Comparison of ENCODE assay signal across 26 cellular contexts in the genomic region with DNA sequence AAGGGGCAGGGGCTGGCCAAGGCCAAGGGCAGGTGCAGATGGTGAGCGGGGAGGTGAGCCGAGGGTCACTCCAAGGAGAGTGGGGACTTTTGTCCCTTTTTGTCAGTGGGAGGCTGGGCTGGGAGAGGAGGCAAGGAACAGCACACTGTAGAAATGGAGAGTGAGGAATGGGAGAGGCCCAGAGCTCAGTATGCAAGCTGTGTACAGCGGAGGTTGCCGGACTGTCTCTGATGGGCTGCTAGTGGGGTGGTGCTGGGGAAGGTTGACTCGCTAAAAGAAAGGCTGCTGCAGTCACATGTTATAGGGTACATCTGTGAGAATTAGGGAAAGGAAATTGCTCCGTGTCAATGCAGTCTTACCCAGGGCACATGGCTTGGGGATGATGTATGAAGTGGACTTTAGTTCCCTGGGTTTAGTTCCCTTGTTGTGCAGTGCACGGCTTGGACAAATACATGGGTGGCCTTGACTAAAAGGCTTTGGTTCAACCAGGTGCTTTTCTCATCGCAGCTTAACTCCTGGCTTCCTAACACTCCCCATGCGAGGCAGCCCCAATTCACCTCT.
"Had no signal": no experiment of that assay in that cellular context is flagged by ENCODE, and none has a peak within 500 bp of the region (broad histone marks: within the 10 kb centered on the region; RNA-seq: fewer than 3 reads in every experiment).

No MANE protein-coding gene starts in this region.

- H3K4me1 ChIP-seq: left ventricle myocardium inferior, tibial nerve, vagina had no signal

- H3K27me3 ChIP-seq: heart right ventricle, hepatocyte, ovary, right atrium auricular region, tibial nerve, vagina had no signal

- H3K4me1 Mint-ChIP-seq: naive B cell; stimulated activated memory B cell treated with anti-CD40 and anti-IgM and Interleukin-4, amounts not matched to agents 10 μg/mL and 1 μg/mL and 100 μg/mL, for 72 hours; stimulated activated naive CD8-positive, alpha-beta T cell treated with anti-CD3 and anti-CD28 coated beads, Interleukin-15, amount 100 ng/mL, for 72 hours had no signal

- DNase-seq: heart right ventricle; islet precursor cell; left ventricle myocardium inferior; mesendoderm; naive B cell; ovary; stimulated activated CD4-positive, alpha-beta T cell treated with anti-CD3 and anti-CD28 coated beads, Interleukin-12 subunit alpha, Interleukin-12 subunit beta, amount 100 ng/mL, for 4 hours; stimulated activated CD4-positive, alpha-beta T cell treated with anti-CD3 and anti-CD28 coated beads, Interleukin-15, amount 100 ng/mL, for 24 hours; stimulated activated CD4-positive, alpha-beta T cell treated with anti-CD3 and anti-CD28 coated beads, Interleukin-2, amount 100 ng/mL, for 24 hours; stimulated activated CD4-positive, alpha-beta T cell treated with anti-CD3 and anti-CD28 coated beads, Interleukin-4, amount 100 ng/mL, for 24 hours; stimulated activated CD8-positive, alpha-beta memory T cell treated with anti-CD3 and anti-CD28 coated beads, Interleukin-4, amount 100 ng/mL, for 48 hours; stimulated activated naive CD4-positive, alpha-beta T cell treated with Interleukin-2 at 50 U/mL for 16 hours; stimulated activated naive CD8-positive, alpha-beta T cell treated with anti-CD3 and anti-CD28 coated beads, Interleukin-15, amount 100 ng/mL, for 72 hours; substantia nigra had no signal

- H3K4me2 ChIP-seq: hepatocyte had no signal

- H3K27me3 Mint-ChIP-seq: naive B cell; natural killer cell treated with Interleukin-12 subunit alpha and Interleukin-12 subunit beta and Interleukin-15 and Interleukin-18, amount 100 ng/mL, for 72 hours; progenitor cell of endocrine pancreas; stimulated activated memory B cell treated with anti-CD40 and anti-IgM and Interleukin-4, amounts not matched to agents 10 μg/mL and 1 μg/mL and 100 μg/mL, for 72 hours; stimulated activated naive CD8-positive, alpha-beta T cell treated with anti-CD3 and anti-CD28 coated beads, Interleukin-15, amount 100 ng/mL, for 72 hours; type B pancreatic cell had no signal

- H3K36me3 ChIP-seq: heart right ventricle, ovary, right atrium auricular region, vagina had no signal

- H3K4me3 Mint-ChIP-seq: mesothelial cell of epicardium; naive B cell; natural killer cell treated with Interleukin-12 subunit alpha and Interleukin-12 subunit beta and Interleukin-15 and Interleukin-18, amount 100 ng/mL, for 72 hours; stimulated activated memory B cell treated with anti-CD40 and anti-IgM and Interleukin-4, amounts not matched to agents 10 μg/mL and 1 μg/mL and 100 μg/mL, for 72 hours; stimulated activated naive CD8-positive, alpha-beta T cell treated with anti-CD3 and anti-CD28 coated beads, Interleukin-15, amount 100 ng/mL, for 72 hours; type B pancreatic cell had no signal

- ATAC-seq: heart right ventricle; natural killer cell treated with Interleukin-12 subunit alpha and Interleukin-12 subunit beta and Interleukin-15 and Interleukin-18, amount 100 ng/mL, for 72 hours; sciatic nerve; stimulated activated memory B cell treated with anti-CD40 and anti-IgM and Interleukin-4, amounts not matched to agents 10 μg/mL and 1 μg/mL and 100 μg/mL, for 72 hours; stimulated activated naive CD8-positive, alpha-beta T cell treated with anti-CD3 and anti-CD28 coated beads, Interleukin-15, amount 100 ng/mL, for 72 hours had no signal

- H2AFZ ChIP-seq: hepatocyte had no signal

- H3K79me2 ChIP-seq: hepatocyte had no signal

- H3K27ac Mint-ChIP-seq: mesothelial cell of epicardium; naive B cell; natural killer cell treated with Interleukin-12 subunit alpha and Interleukin-12 subunit beta and Interleukin-15 and Interleukin-18, amount 100 ng/mL, for 72 hours; progenitor cell of endocrine pancreas; stimulated activated memory B cell treated with anti-CD40 and anti-IgM and Interleukin-4, amounts not matched to agents 10 μg/mL and 1 μg/mL and 100 μg/mL, for 72 hours; type B pancreatic cell had no signal

- H3K4me3 ChIP-seq: heart right ventricle, hepatocyte, left ventricle myocardium inferior, lung, ovary, right atrium auricular region, skin epidermis, tibial nerve, vagina had no signal

- H3K9me3 ChIP-seq: ovary, vagina had no signal

- H3K27ac ChIP-seq: heart right ventricle, hepatocyte, left ventricle myocardium inferior, ovary, right atrium auricular region, skin epidermis, tibial nerve, vagina had no signal
